Comparison of ENCODE assay signal across 1 cellular context in genomic region chr2:241702405-241703127, GRCh38.
TF ChIP-seq lines count a peak whose summit lies in the region.

No MANE protein-coding gene starts in this region.

TF ChIP-seq in HepG2, 621 proteins besides CTCF, POLR2A, EP300 and RAD21 (continued from another document and continues in another):
- TF ChIP-seq ZFP91 (CRISPR knock-in tag; IDR thresholded peaks at IDR 0.05; ENCODE audit: borderline replicate concordance) (peak; percentile 70; the same call in 1 of the 2 replicates), MAF1 (CRISPR knock-in tag; IDR thresholded peaks at IDR 0.05; ENCODE audit: borderline replicate concordance) (no peak; the same call in 1 of the 2 replicates), ZBTB2 (CRISPR knock-in tag; IDR thresholded peaks at IDR 0.05; ENCODE audit: low read depth) (no peak), ZNF30 (CRISPR knock-in tag; IDR thresholded peaks at IDR 0.05) (no peak), DRAP1 (CRISPR knock-in tag; IDR thresholded peaks at IDR 0.05) (peak; percentile 29), E2F2 (CRISPR knock-in tag; IDR thresholded peaks at IDR 0.05; ENCODE audit: borderline replicate concordance) (no peak), ZSCAN29 (CRISPR knock-in tag; conservative IDR thresholded peaks at IDR 0.05) (no peak), SMC3 (IDR thresholded peaks at IDR 0.05; ENCODE audit: low read length) (no peak), NONO (IDR thresholded peaks at IDR 0.05) (no peak), NONO (CRISPR knock-in tag; conservative IDR thresholded peaks at IDR 0.05) (no peak), CHCHD3 (CRISPR knock-in tag; IDR thresholded peaks at IDR 0.05) (0 out of 2 replicates have a peak, but pooled peaks have one; percentile 61), TEF (CRISPR knock-in tag; IDR thresholded peaks at IDR 0.05) (no peak), GRHL1 (CRISPR knock-in tag; conservative IDR thresholded peaks at IDR 0.05) (no peak), ZNF562 (CRISPR knock-in tag; IDR thresholded peaks at IDR 0.05; ENCODE audit: borderline replicate concordance) (no peak), ZBTB34 (CRISPR knock-in tag; IDR thresholded peaks at IDR 0.05) (peak; percentile 73; the same call in 1 of the 2 replicates), PHB2 (IDR thresholded peaks at IDR 0.05; ENCODE audit: partially characterized antibody) (no peak), FOXP1 (IDR thresholded peaks at IDR 0.05) (no peak), FOXP1 (CRISPR knock-in tag; IDR thresholded peaks at IDR 0.05) (no peak), AGO2 (optimal IDR thresholded peaks at IDR 0.05; ENCODE audit: low read depth, low read length) (peak; percentile 93), MAFF (IDR thresholded peaks at IDR 0.05; ENCODE audit: low read depth, low read length) (no peak), ZNF10 (CRISPR knock-in tag; IDR thresholded peaks at IDR 0.05; ENCODE audit: borderline replicate concordance, low read depth) (no peak), RXRA (CRISPR knock-in tag; IDR thresholded peaks at IDR 0.05) (peak; percentile 80), ZNF574 (CRISPR knock-in tag; IDR thresholded peaks at IDR 0.05) (peak; percentile 64), HMGXB4 (CRISPR knock-in tag; IDR thresholded peaks at IDR 0.05; ENCODE audit: borderline replicate concordance in 1 of 2, low read depth in 1 of 2) (peak; percentile 93 to 97), MEF2D (CRISPR knock-in tag; IDR thresholded peaks at IDR 0.05) (0 out of 2 replicates have a peak, but pooled peaks have one; percentile 42), TBP (CRISPR knock-in tag; IDR thresholded peaks at IDR 0.05) (no peak; the same call in 1 of the 2 replicates), IRF2 (CRISPR knock-in tag; IDR thresholded peaks at IDR 0.05) (peak; percentile 51; the same call in 1 of the 2 replicates), RELA (CRISPR knock-in tag; IDR thresholded peaks at IDR 0.05) (peak; percentile 79), ZNF446 (CRISPR knock-in tag; IDR thresholded peaks at IDR 0.05) (no peak), TCF12 (IDR thresholded peaks at IDR 0.05) (no peak), TCF12 (CRISPR knock-in tag; IDR thresholded peaks at IDR 0.05) (no peak), ZHX1 (CRISPR knock-in tag; IDR thresholded peaks at IDR 0.05; ENCODE audit: low read depth) (no peak), ZNF232 (CRISPR knock-in tag; IDR thresholded peaks at IDR 0.05; ENCODE audit: borderline replicate concordance) (0 out of 2 replicates have a peak, but pooled peaks have one; percentile 21), ZNF768 (CRISPR knock-in tag; IDR thresholded peaks at IDR 0.05) (peak; percentile 76), NR2F1 (CRISPR knock-in tag; IDR thresholded peaks at IDR 0.05) (0 out of 4 replicates have a peak, but pooled peaks of 1 of the 2 experiments have one; percentile 11), JARID2 (CRISPR knock-in tag; IDR thresholded peaks at IDR 0.05; ENCODE audit: insufficient replicate concordance) (no peak), ZFAT (CRISPR knock-in tag; conservative IDR thresholded peaks at IDR 0.05) (no peak), ATF6 (CRISPR knock-in tag; conservative IDR thresholded peaks at IDR 0.05) (no peak), ZNF367 (CRISPR knock-in tag; IDR thresholded peaks at IDR 0.05; ENCODE audit: borderline replicate concordance) (no peak), ATF1 (CRISPR knock-in tag; IDR thresholded peaks at IDR 0.05) (no peak)
